In genomic region chr5:14777187-14777586, GRCh38 we compare ENCODE assay signal across 1 cellular context.
TF ChIP-seq lines count a peak whose summit lies in the region.

No MANE protein-coding gene starts in this region.

TF ChIP-seq in HepG2, 621 proteins besides CTCF, POLR2A, EP300 and RAD21 (continued from another document):
- TF ChIP-seq CSRNP2 (CRISPR knock-in tag; conservative IDR thresholded peaks at IDR 0.05; ENCODE audit: low read depth), result no peak
- peak; percentile 14; the same call in 1 of the 2 replicates for TF ChIP-seq CEBPB (IDR thresholded peaks at IDR 0.05; ENCODE audit: borderline replicate concordance, low read depth, low read length)
